In genomic region chr12:113295846-113296556, GRCh38 we compare ENCODE assay signal across 1 cellular context.
TF ChIP-seq lines count a peak whose summit lies in the region.

No MANE protein-coding gene starts in this region.

TF ChIP-seq in HepG2, 621 proteins besides CTCF, POLR2A, EP300 and RAD21 (continued from another document):
- TF ChIP-seq, protein P1, sequence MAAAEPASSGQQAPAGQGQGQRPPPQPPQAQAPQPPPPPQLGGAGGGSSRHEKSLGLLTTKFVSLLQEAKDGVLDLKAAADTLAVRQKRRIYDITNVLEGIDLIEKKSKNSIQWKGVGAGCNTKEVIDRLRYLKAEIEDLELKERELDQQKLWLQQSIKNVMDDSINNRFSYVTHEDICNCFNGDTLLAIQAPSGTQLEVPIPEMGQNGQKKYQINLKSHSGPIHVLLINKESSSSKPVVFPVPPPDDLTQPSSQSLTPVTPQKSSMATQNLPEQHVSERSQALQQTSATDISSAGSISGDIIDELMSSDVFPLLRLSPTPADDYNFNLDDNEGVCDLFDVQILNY (CRISPR knock-in tag; conservative IDR thresholded peaks at IDR 0.05) = no peak
- TF ChIP-seq NONO (IDR thresholded peaks at IDR 0.05) (no peak), NONO (CRISPR knock-in tag; conservative IDR thresholded peaks at IDR 0.05) (no peak), ARNT2 (CRISPR knock-in tag; IDR thresholded peaks at IDR 0.05; ENCODE audit: low read depth) (no peak), RFX5 (IDR thresholded peaks at IDR 0.05; ENCODE audit: low read depth, low read length) (no peak), HNF4A (CRISPR knock-in tag; IDR thresholded peaks at IDR 0.05) (no peak), DPF2 (CRISPR knock-in tag; IDR thresholded peaks at IDR 0.05; ENCODE audit: borderline replicate concordance, low read depth) (no peak), SNAI1 (CRISPR knock-in tag; IDR thresholded peaks at IDR 0.05; ENCODE audit: borderline replicate concordance) (no peak), MAFG (CRISPR knock-in tag; IDR thresholded peaks at IDR 0.05) (no peak), ZNF333 (CRISPR knock-in tag; IDR thresholded peaks at IDR 0.05; ENCODE audit: borderline replicate concordance) (no peak), ZBTB37 (CRISPR knock-in tag; IDR thresholded peaks at IDR 0.05) (no peak), MEF2D (CRISPR knock-in tag; IDR thresholded peaks at IDR 0.05) (no peak), POLR2G (IDR thresholded peaks at IDR 0.05; ENCODE audit: low read depth, low read length) (no peak), ZNF230 (CRISPR knock-in tag; IDR thresholded peaks at IDR 0.05) (no peak), ETS1 (CRISPR knock-in tag; IDR thresholded peaks at IDR 0.05) (no peak), ZNF317 (CRISPR knock-in tag; IDR thresholded peaks at IDR 0.05) (no peak), MTERF4 (CRISPR knock-in tag; IDR thresholded peaks at IDR 0.05) (no peak)
TF ChIP-seq in HepG2: peak in this region for 0.
